8 cellular contexts compared by ENCODE assay signal in genomic region chr1:92817986-92818764, GRCh38. TPM values are rescaled to one million over a fixed set of nuclear protein-coding genes. Genes with fewer than 3 reads are reported as not detected.
A peak's percentile ranks its signal among the peaks of the same experiment; 100 is the strongest.
DNase-seq lines count a peak whose midpoint lies in the region; ATAC-seq and TF ChIP-seq lines count a peak whose summit lies in the region.

No MANE protein-coding gene starts in this region.

- H3K27me3 ChIP-seq in ovary = no peaks in the 10 kb centered on the region

- peak; percentile 21 for DNase-seq in SIG-M5 treated with dmso at 0.1 percent for 504 hours (lab: John Stamatoyannopoulos, UW; ENCODE audit: unreplicated experiment)
- no peak for DNase-seq in SIG-M5 (lab: John Stamatoyannopoulos, UW)
- peak; percentile 19 for DNase-seq in NOMO-1 treated with DMSO at 0.1 percent for 48 hours (lab: John Stamatoyannopoulos, UW; ENCODE audit: unreplicated experiment)
- peak; percentile 59 for DNase-seq in epithelial cell of esophagus (ENCODE audit: low read depth)
- no peak for DNase-seq in ovary
- no peak for DNase-seq in SK-N-DZ (ENCODE audit: low spot score)
- no peak for DNase-seq in HK-2 (ENCODE audit: unreplicated experiment)

- H3K4me3 ChIP-seq in epithelial cell of esophagus (ENCODE audit: low read length) (no peak overlapping the region), ovary (no peak overlapping the region)

- no peak overlapping the region for H3K27ac ChIP-seq in ovary

- TF ChIP-seq POLR2A in ovary (IDR thresholded peaks at IDR 0.05) = no peak

- TF ChIP-seq CTCF in epithelial cell of esophagus (IDR thresholded peaks at IDR 0.05; ENCODE audit: insufficient read depth, low read depth, low read length, missing control alignments) = peak; percentile 86
- peak in 2 of 3 donors; percentile 24 to 26 for TF ChIP-seq CTCF in ovary (IDR thresholded peaks at IDR 0.05)

- intact Hi-C loops in ovary (cut with DNase I) = loop anchor here in 1 of 4 donors (10.0 kb wide), 1 partner anchor 63 kb away; no protein-coding TSS in a partner anchor

- H3K4me1 ChIP-seq in ovary (ENCODE audit: insufficient read depth) = no peaks in the 10 kb centered on the region

- H3K36me3 ChIP-seq in ovary = no peaks in the 10 kb centered on the region

- ATAC-seq in GM21529 (IDR thresholded peaks at IDR 0.05; ENCODE audit: unreplicated experiment) = peak; percentile 66

- 91 to 96% (median 91%) methylated on average over 3 of the region's 3 CpGs for WGBS in ovary, 3 donors

- no peak for TF ChIP-seq EP300 in ovary (IDR thresholded peaks at IDR 0.05)

- no peaks in the 10 kb centered on the region for H3K9me3 ChIP-seq in ovary

RNA-seq across cellular contexts. Expression of gene RPL5, which starts 13.7 kb away (rescaled TPM):
- 1,000 to 10,000 TPM; 1,987 to 4,964 (median 2,752) TPM for total RNA-seq in ovary
- 1,000 to 10,000 TPM; 3,513 to 4,311 TPM for polyA plus RNA-seq in ovary
- 2,642 and 2,769 TPM in 2 replicates for polyA plus RNA-seq in SK-N-DZ (2014; cell fraction: cytosol; rRNA removed)
- 1,474 and 1,535 TPM in 2 replicates for polyA plus RNA-seq in SK-N-DZ (2014; cell fraction: nucleus; rRNA removed)

RNA-seq across cellular contexts. Expression of gene EVI5, which starts 33.3 kb away (rescaled TPM):
- total RNA-seq in ovary = 10 to 100 TPM; 14.8 to 36.7 (median 30.7) TPM
- 10 to 100 TPM in 1 of 2 donors, 1 to 10 TPM in 1; 4.4 to 11.7 TPM for polyA plus RNA-seq in ovary
- 3.1 and 3.2 TPM in 2 replicates for polyA plus RNA-seq in SK-N-DZ (2014; cell fraction: cytosol; rRNA removed)
- 2.2 and 2.3 TPM in 2 replicates for polyA plus RNA-seq in SK-N-DZ (2014; cell fraction: nucleus; rRNA removed)

Comparison
In these comparisons a context has a peak if more than half of its experiments do, and no peak if none do; other contexts are left out.
1. DNase-seq: peak in SIG-M5 treated with dmso at 0.1 percent for 504 hours (single experiment), NOMO-1 treated with DMSO at 0.1 percent for 48 hours (single experiment) and epithelial cell of esophagus (single experiment); none in SIG-M5 (single experiment), ovary (0 of 5), SK-N-DZ (single experiment) and HK-2 (single experiment).